In the genomic region with DNA sequence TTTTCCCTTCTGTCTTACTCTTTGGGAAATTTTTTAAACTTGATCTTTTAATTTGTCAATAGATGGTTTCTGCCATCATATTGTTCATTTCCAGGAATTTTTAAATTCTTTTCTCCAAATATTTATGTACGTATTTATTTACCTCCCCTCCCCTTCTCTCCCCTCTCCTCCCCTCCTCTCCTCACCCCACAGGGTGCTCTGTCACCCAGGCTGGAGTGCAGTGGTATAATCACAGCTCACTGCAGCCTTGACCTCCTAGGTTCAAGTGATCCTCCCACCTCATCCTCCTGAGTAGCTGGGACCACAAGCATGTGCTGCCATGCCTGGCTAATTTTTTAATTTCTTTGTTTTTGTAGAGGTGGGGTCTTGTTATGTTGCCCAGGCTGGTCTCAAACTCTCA, we compare ENCODE assay signal across 1 cellular context.
TF ChIP-seq lines count a peak whose summit lies in the region.

No MANE protein-coding gene starts in this region.

TF ChIP-seq in A549, 52 proteins besides CTCF, POLR2A, EP300 and RAD21 (continued from another document):
- TF ChIP-seq, protein P1, sequence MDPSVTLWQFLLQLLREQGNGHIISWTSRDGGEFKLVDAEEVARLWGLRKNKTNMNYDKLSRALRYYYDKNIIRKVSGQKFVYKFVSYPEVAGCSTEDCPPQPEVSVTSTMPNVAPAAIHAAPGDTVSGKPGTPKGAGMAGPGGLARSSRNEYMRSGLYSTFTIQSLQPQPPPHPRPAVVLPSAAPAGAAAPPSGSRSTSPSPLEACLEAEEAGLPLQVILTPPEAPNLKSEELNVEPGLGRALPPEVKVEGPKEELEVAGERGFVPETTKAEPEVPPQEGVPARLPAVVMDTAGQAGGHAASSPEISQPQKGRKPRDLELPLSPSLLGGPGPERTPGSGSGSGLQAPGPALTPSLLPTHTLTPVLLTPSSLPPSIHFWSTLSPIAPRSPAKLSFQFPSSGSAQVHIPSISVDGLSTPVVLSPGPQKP (IDR thresholded peaks at IDR 0.05; ENCODE audit: low read depth, low read length), result no peak
- no peak for TF ChIP-seq ZSCAN20 (CRISPR knock-in tag; IDR thresholded peaks at IDR 0.05)
- TF ChIP-seq CHD2 (IDR thresholded peaks at IDR 0.05; ENCODE audit: low read length, partially characterized antibody), result no peak
- no peak for TF ChIP-seq SREBF2 (IDR thresholded peaks at IDR 0.05)
- no peak for TF ChIP-seq NFE2L2 (conservative IDR thresholded peaks at IDR 0.05; ENCODE audit: low read length)
- no peak for TF ChIP-seq CBX2 (IDR thresholded peaks at IDR 0.05; ENCODE audit: borderline replicate concordance, low read depth)
- TF ChIP-seq SMC3 (IDR thresholded peaks at IDR 0.05), result no peak
- no peak for TF ChIP-seq HOXA7 (CRISPR knock-in tag; IDR thresholded peaks at IDR 0.05)
- TF ChIP-seq, protein P2, sequence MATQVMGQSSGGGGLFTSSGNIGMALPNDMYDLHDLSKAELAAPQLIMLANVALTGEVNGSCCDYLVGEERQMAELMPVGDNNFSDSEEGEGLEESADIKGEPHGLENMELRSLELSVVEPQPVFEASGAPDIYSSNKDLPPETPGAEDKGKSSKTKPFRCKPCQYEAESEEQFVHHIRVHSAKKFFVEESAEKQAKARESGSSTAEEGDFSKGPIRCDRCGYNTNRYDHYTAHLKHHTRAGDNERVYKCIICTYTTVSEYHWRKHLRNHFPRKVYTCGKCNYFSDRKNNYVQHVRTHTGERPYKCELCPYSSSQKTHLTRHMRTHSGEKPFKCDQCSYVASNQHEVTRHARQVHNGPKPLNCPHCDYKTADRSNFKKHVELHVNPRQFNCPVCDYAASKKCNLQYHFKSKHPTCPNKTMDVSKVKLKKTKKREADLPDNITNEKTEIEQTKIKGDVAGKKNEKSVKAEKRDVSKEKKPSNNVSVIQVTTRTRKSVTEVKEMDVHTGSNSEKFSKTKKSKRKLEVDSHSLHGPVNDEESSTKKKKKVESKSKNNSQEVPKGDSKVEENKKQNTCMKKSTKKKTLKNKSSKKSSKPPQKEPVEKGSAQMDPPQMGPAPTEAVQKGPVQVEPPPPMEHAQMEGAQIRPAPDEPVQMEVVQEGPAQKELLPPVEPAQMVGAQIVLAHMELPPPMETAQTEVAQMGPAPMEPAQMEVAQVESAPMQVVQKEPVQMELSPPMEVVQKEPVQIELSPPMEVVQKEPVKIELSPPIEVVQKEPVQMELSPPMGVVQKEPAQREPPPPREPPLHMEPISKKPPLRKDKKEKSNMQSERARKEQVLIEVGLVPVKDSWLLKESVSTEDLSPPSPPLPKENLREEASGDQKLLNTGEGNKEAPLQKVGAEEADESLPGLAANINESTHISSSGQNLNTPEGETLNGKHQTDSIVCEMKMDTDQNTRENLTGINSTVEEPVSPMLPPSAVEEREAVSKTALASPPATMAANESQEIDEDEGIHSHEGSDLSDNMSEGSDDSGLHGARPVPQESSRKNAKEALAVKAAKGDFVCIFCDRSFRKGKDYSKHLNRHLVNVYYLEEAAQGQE (IDR thresholded peaks at IDR 0.05), result no peak
- no peak for TF ChIP-seq GATA3 (IDR thresholded peaks at IDR 0.05; ENCODE audit: borderline replicate concordance)
- TF ChIP-seq EHMT2 (IDR thresholded peaks at IDR 0.05; ENCODE audit: low read depth), result no peak
- TF ChIP-seq ZC3H11A (IDR thresholded peaks at IDR 0.05), result no peak
- TF ChIP-seq TP53 (CRISPR knock-in tag; IDR thresholded peaks at IDR 0.05), result no peak
- TF ChIP-seq FOXS1 (CRISPR knock-in tag; IDR thresholded peaks at IDR 0.05), result no peak
